ENCODE assay signal across 14 cellular contexts in the genomic region with DNA sequence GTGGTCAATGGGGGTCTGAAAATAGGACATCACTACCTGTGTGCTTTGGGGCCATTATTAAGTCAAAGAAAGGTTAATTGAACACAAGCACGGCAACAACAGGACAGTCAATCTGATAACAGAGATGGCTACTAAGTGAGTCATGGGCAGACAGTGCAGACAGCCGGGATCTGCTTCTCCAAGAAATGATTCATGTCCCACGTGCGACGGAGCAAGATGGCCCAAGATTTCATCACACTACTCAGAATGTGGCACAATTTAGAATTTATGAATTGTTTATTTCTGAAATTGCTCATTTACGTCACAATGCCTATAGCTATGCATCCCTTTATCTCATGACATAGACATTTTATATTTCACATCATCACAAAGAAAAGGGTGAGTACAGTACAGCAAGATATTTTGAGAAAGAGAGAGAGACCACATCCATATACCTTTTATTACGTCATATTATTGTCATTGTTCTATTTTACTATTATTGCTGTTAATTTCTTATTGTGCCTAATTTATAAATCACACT.
DNase-seq lines count a peak whose midpoint lies in the region; ATAC-seq and TF ChIP-seq lines count a peak whose summit lies in the region.
"Had no signal": no experiment of that assay in that cellular context is flagged by ENCODE, and none has a peak within 500 bp of the region (broad histone marks: within the 10 kb centered on the region; RNA-seq: fewer than 3 reads in every experiment).

No MANE protein-coding gene starts in this region.

- H3K27ac ChIP-seq in IMR-90 (ENCODE audit: insufficient read depth, low read length) (peak overlapping the region; percentile 3; the same call in 1 of the 2 replicates), sigmoid colon (no peak overlapping the region)
- H3K27ac ChIP-seq: SK-N-MC had no signal

- peak overlapping the region; percentile 72 for H2BK5ac ChIP-seq in IMR-90 (ENCODE audit: low read depth, low read length, poor library complexity, severe bottlenecking)

- H3K4me2 ChIP-seq in IMR-90 (ENCODE audit: low read depth, low read length): peak overlapping the region; percentile 29; the same call in 1 of the 2 replicates

- H3K9me1 ChIP-seq in IMR-90 (ENCODE audit: insufficient read depth, low read length): peaks cover 3% of the 10 kb centered on the region; the same call in 1 of the 2 replicates

- no peak; the same call in 1 of the 2 replicates for TF ChIP-seq RAD21 in IMR-90 (IDR thresholded peaks at IDR 0.05; ENCODE audit: low read length)

- no peaks in the 10 kb centered on the region for H3K4me1 Mint-ChIP-seq in activated naive CD4-positive, alpha-beta T cell treated with anti-CD3 and anti-CD28 coated beads, Interleukin-2, amount 10 ng/mL, durations not matched to agents 7 days and 5 days
- H3K4me1 Mint-ChIP-seq: memory B cell had no signal

- TF ChIP-seq POLR2A in IMR-90 (IDR thresholded peaks at IDR 0.05; ENCODE audit: low read depth, low read length): no peak
- no peak for TF ChIP-seq POLR2A in lower leg skin (IDR thresholded peaks at IDR 0.05)
- TF ChIP-seq POLR2A in sigmoid colon (IDR thresholded peaks at IDR 0.05): no peak

- CTCF ChIA-PET in IMR-90 (lab: Yijun Ruan, JAX): no interaction called here
- CTCF ChIA-PET in activated naive CD4-positive, alpha-beta T cell treated with anti-CD3 and anti-CD28 coated beads, Interleukin-2, amount 10 ng/mL, durations not matched to agents 7 days and 5 days (lab: Charles Lee): no interaction called here

- peak overlapping the region; percentile 12 for H2AFZ ChIP-seq in IMR-90 (replicated peaks; ENCODE audit: low read length, poor library complexity)

- H3K4me1 ChIP-seq in IMR-90 (ENCODE audit: control insufficient read depth, insufficient read depth, low read length) (peaks cover 13% of the 10 kb centered on the region), sigmoid colon (peaks cover 0 to 11% (median 6%) of the 10 kb centered on the region in 4 donors)

- peak overlapping the region; percentile 31; the same call in 1 of the 2 replicates for H3K14ac ChIP-seq in IMR-90 (replicated peaks; ENCODE audit: low read depth, low read length)

- peak; percentile 74 for ATAC-seq in IMR-90 (ENCODE audit: low read depth)
- ATAC-seq in GM21786 (IDR thresholded peaks at IDR 0.05; ENCODE audit: unreplicated experiment): no peak
- ATAC-seq in HG02970 (IDR thresholded peaks at IDR 0.05; ENCODE audit: low FRiP score, unreplicated experiment): no peak

- H3K27ac Mint-ChIP-seq in activated naive CD4-positive, alpha-beta T cell treated with anti-CD3 and anti-CD28 coated beads, Interleukin-2, amount 10 ng/mL, durations not matched to agents 7 days and 5 days: no peak overlapping the region
- H3K27ac Mint-ChIP-seq: memory B cell had no signal

- no peak overlapping the region for H3K4me3 ChIP-seq in IMR-90 (ENCODE audit: insufficient read depth, low read depth, low read length)
- no peak overlapping the region for H3K4me3 ChIP-seq in astrocyte of the spinal cord (ENCODE audit: low read depth, low read length)
- no peak overlapping the region for H3K4me3 ChIP-seq in lower leg skin (ENCODE audit: low read depth, poor library complexity, severe bottlenecking)
- no peak overlapping the region for H3K4me3 ChIP-seq in sigmoid colon
- H3K4me3 ChIP-seq: SK-N-MC had no signal

- H3K79me1 ChIP-seq in IMR-90 (ENCODE audit: low read depth in 1 of 2, low read length in 2 of 2): no peaks in the 10 kb centered on the region

- no peak overlapping the region for H3K23ac ChIP-seq in IMR-90 (ENCODE audit: low read depth, low read length)

- TF ChIP-seq EP300 in sigmoid colon (IDR thresholded peaks at IDR 0.05): no peak

- H3K4ac ChIP-seq in IMR-90 (ENCODE audit: low read depth, low read length): peak overlapping the region; percentile 61

- in situ Hi-C loops in IMR-90 (cut with MboI; ENCODE audit: low sequenced_read_pairs) (loop anchor here (25.0 kb wide), 1 partner anchor 777 kb away; the partner anchor contains the start of gene NR2F2), astrocyte of the spinal cord (cut with HindIII; ENCODE audit: low sequenced_read_pairs) (no loop called here)

- no CpG with 5 or more reads among the region's 7 CpGs for WGBS in IMR-90 (ENCODE audit: extremely low coverage in 2 of 2, insufficient read length in 1 of 2), 2 experiments
- 69 to 74% methylated on average over 7 of the region's 7 CpGs for WGBS in lower leg skin, 2 donors
- WGBS in sigmoid colon, 2 donors: 80 to 84% methylated on average over 7 of the region's 7 CpGs

- H4K91ac ChIP-seq in IMR-90 (ENCODE audit: insufficient read depth, low read depth, low read length): peak overlapping the region; percentile 58

- no peak overlapping the region for H3K9ac ChIP-seq in IMR-90 (ENCODE audit: low read depth, low read length)

- H3K9me3 ChIP-seq in IMR-90 (ENCODE audit: control insufficient read depth, insufficient read depth, low read length) (no peaks in the 10 kb centered on the region), sigmoid colon (no peaks in the 10 kb centered on the region)

- dilution Hi-C loops in IMR-90 (cut with HindIII; ENCODE audit: low sequenced_read_pairs, unreplicated experiment): no loop called here

- no peaks in the 10 kb centered on the region for H3K9me3 Mint-ChIP-seq in activated naive CD4-positive, alpha-beta T cell treated with anti-CD3 and anti-CD28 coated beads, Interleukin-2, amount 10 ng/mL, durations not matched to agents 7 days and 5 days

- H2AK9ac ChIP-seq in IMR-90 (replicated peaks; ENCODE audit: low read depth, low read length, poor library complexity): no peak overlapping the region

- H3K56ac ChIP-seq in IMR-90 (ENCODE audit: extremely low read depth, insufficient read depth, low read length): 0 out of 2 replicates have a peak overlapping the region, but pooled peaks have one; percentile 32

- H4K5ac ChIP-seq in IMR-90 (ENCODE audit: low read depth, low read length): no peak overlapping the region

- H3K4me3 Mint-ChIP-seq in activated naive CD4-positive, alpha-beta T cell treated with anti-CD3 and anti-CD28 coated beads, Interleukin-2, amount 10 ng/mL, durations not matched to agents 7 days and 5 days: no peak overlapping the region
- H3K4me3 Mint-ChIP-seq: memory B cell had no signal

- POLR2A ChIA-PET in IMR-90 (lab: Charles Lee; ENCODE audit: unreplicated experiment): no interaction called here

- peak overlapping the region in 1 of 2 experiments; percentile 53; a peak in 2 of 4 replicates for H4K8ac ChIP-seq in IMR-90 (ENCODE audit: low read depth in 2 of 2, low read length in 2 of 2)

- peak overlapping the region; percentile 92 for H2BK20ac ChIP-seq in IMR-90 (ENCODE audit: low read depth, low read length)

- BruUV-seq in IMR-90 (replicated peaks; lab: Mats Ljungman, UMichigan): no TSS peak

- TF ChIP-seq CTCF in IMR-90 (conservative IDR thresholded peaks at IDR 0.05; ENCODE audit: low read depth, low read length): no peak
- TF ChIP-seq CTCF in astrocyte of the spinal cord (IDR thresholded peaks at IDR 0.05; ENCODE audit: low read depth, low read length): no peak
- no peak for TF ChIP-seq CTCF in lower leg skin (IDR thresholded peaks at IDR 0.05)
- no peak for TF ChIP-seq CTCF in sigmoid colon (IDR thresholded peaks at IDR 0.05)

- peaks cover 3% of the 10 kb centered on the region for H3K27me3 Mint-ChIP-seq in activated naive CD4-positive, alpha-beta T cell treated with anti-CD3 and anti-CD28 coated beads, Interleukin-2, amount 10 ng/mL, durations not matched to agents 7 days and 5 days

- peak overlapping the region; percentile 43; the same call in 1 of the 2 replicates for H3K18ac ChIP-seq in IMR-90 (ENCODE audit: low read depth, low read length)

- H2BK120ac ChIP-seq in IMR-90 (ENCODE audit: low read depth, low read length): peak overlapping the region; percentile 83

- DNase-seq in AG20443 (ENCODE audit: low spot score) (peak; percentile 79), IMR-90 (peak; percentile 97), astrocyte of the spinal cord (ENCODE audit: low read depth, low spot score) (peak; percentile 87), lower leg skin (ENCODE audit: low spot score in 2 of 2) (peak; percentile 20 to 83), sigmoid colon (no peak)
- DNase-seq in activated naive CD4-positive, alpha-beta T cell treated with anti-CD3 and anti-CD28 coated beads, Interleukin-2, amount 10 ng/mL, durations not matched to agents 7 days and 5 days: no peak
- DNase-seq: activated T-cell treated with anti-CD3 and anti-CD28 coated beads, Interleukin-2, amount 50 U/mL, for 1 hour; effector CD4-positive, alpha-beta T cell; NCI-H1105; stimulated activated CD4-positive, alpha-beta T cell treated with anti-CD3 and anti-CD28 coated beads, Interleukin-2, amount 100 ng/mL, for 24 hours had no signal

- no peaks in the 10 kb centered on the region for H3K36me3 Mint-ChIP-seq in activated naive CD4-positive, alpha-beta T cell treated with anti-CD3 and anti-CD28 coated beads, Interleukin-2, amount 10 ng/mL, durations not matched to agents 7 days and 5 days
- H3K36me3 Mint-ChIP-seq: memory B cell had no signal

- no peak overlapping the region for H2AK5ac ChIP-seq in IMR-90 (ENCODE audit: low read depth, low read length)

- H3K27me3 ChIP-seq in IMR-90 (ENCODE audit: control insufficient read depth, insufficient read depth, low read length) (no peaks in the 10 kb centered on the region), sigmoid colon (no peaks in the 10 kb centered on the region)

- intact Hi-C loops in IMR-90 (cut with micrococcal nuclease) (loop anchor here (5.0 to 10.0 kb wide), 3 partner anchors 305 to 767 kb away; no protein-coding TSS in a partner anchor), lower leg skin (cut with DNase I; ENCODE audit: low total_unique reads) (no loop called here), sigmoid colon (cut with DNase I) (no loop called here)

- no peak overlapping the region for H2BK15ac ChIP-seq in IMR-90 (ENCODE audit: low read depth, low read length)

- H3K36me3 ChIP-seq in IMR-90 (ENCODE audit: control insufficient read depth, insufficient read depth, low read length) (no peaks in the 10 kb centered on the region), sigmoid colon (no peaks in the 10 kb centered on the region)

- H4K20me1 ChIP-seq in IMR-90 (ENCODE audit: insufficient read depth, low read length): no peaks in the 10 kb centered on the region

TF ChIP-seq in IMR-90, 13 proteins besides CTCF, POLR2A, EP300 and RAD21 (continues in another document):
- TF ChIP-seq RCOR1 (IDR thresholded peaks at IDR 0.05; ENCODE audit: insufficient replicate concordance, low read length): peak; percentile 79
- TF ChIP-seq MXI1 (IDR thresholded peaks at IDR 0.05; ENCODE audit: borderline replicate concordance, low read depth, low read length): no peak
- peak; percentile 80 for TF ChIP-seq USF2 (IDR thresholded peaks at IDR 0.05; ENCODE audit: low read depth, low read length)

Comparison
In these comparisons a context has a peak if more than half of its experiments do, and no peak if none do; other contexts are left out.
1. DNase-seq: peak in AG20443 (single experiment), IMR-90 (single experiment), astrocyte of the spinal cord (single experiment) and lower leg skin (2 of 2); none in activated naive CD4-positive, alpha-beta T cell treated with anti-CD3 and anti-CD28 coated beads, Interleukin-2, amount 10 ng/mL, durations not matched to agents 7 days and 5 days (single experiment) and sigmoid colon (single experiment).